In the genomic region with DNA sequence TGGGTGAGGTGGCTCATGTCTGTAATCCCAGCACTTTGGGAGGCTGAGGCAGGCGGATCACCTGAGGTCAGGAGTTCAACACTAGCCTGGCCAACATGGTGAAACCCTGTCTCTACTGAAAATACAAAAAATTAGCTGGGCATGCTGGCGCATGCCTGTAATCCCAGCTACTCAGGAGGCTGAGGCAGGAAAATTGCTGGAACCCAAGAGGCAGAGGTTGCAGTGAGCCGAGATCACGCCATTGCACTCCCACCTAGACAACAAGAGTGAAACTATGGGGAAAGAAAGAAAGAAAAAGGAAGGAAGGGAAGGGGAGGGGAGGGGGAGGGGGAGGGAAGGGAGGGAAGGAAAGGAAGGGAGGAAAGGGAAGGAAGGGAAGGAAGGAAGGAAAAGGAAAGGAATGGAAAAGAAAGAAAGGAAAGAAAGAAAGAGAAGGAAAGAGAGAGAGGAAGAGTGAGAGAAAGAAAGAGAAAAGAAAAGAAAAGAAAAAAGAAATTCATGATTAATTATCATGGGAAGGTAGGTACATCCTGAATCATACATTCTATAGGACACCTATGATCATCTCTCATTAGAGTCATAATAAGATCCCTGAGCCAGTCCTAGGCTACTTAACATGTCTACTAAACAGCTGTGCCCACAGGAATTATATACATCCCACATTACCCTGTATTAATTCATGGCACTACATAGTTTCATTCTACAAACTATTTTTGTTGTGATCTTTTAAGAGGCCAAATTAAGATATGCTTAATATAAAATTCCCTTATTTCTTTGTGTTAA, we compare ENCODE assay signal across 19 cellular contexts. TPM values are rescaled to one million over a fixed set of nuclear protein-coding genes. Genes with fewer than 3 reads are reported as not detected.
DNase-seq lines count a peak whose midpoint lies in the region; ATAC-seq and TF ChIP-seq lines count a peak whose summit lies in the region.
"Had no signal": no experiment of that assay in that cellular context is flagged by ENCODE, and none has a peak within 500 bp of the region (broad histone marks: within the 10 kb centered on the region; RNA-seq: fewer than 3 reads in every experiment).

No MANE protein-coding gene starts in this region.

- ATAC-seq in T-helper 17 cell (no peak), HG02588 (IDR thresholded peaks at IDR 0.05; ENCODE audit: unreplicated experiment) (no peak)
- no peak for ATAC-seq in stimulated activated naive CD8-positive, alpha-beta T cell treated with anti-CD3 and anti-CD28 coated beads, Interleukin-15, amount 100 ng/mL, for 72 hours
- ATAC-seq: HCT116, Panc1 had no signal

- H3K4me3 ChIP-seq in HEK293 (ENCODE audit: low read depth, low read length), result no peak overlapping the region
- H3K4me3 ChIP-seq in osteoblast (ENCODE audit: insufficient read depth, low read length), result no peak overlapping the region

- H3K36me3 ChIP-seq in HEK293 (ENCODE audit: control insufficient read depth in 2 of 2, insufficient read depth in 1 of 2, low read length in 2 of 2), result no peaks in the 10 kb centered on the region
- peaks cover under 1% of the 10 kb centered on the region for H3K36me3 ChIP-seq in osteoblast (ENCODE audit: insufficient read depth, low read length)

- H3K9me3 ChIP-seq in HEK293 (ENCODE audit: control insufficient read depth, insufficient read depth, low read depth, low read length), result no peaks in the 10 kb centered on the region
- no peaks in the 10 kb centered on the region for H3K9me3 ChIP-seq in T-helper 17 cell (ENCODE audit: control insufficient read depth, low read length, poor library complexity, severe bottlenecking)
- H3K9me3 ChIP-seq in osteoblast (ENCODE audit: low read depth, low read length), result no peaks in the 10 kb centered on the region

- no peaks in the 10 kb centered on the region for H3K9me3 Mint-ChIP-seq in stimulated activated naive CD8-positive, alpha-beta T cell treated with anti-CD3 and anti-CD28 coated beads, Interleukin-15, amount 100 ng/mL, for 72 hours

- H3K27ac ChIP-seq in HEK293 (ENCODE audit: extremely low read depth, low read depth, low read length), result no peak overlapping the region
- peak overlapping the region; percentile 27 for H3K27ac ChIP-seq in epithelial cell of prostate
- no peak overlapping the region for H3K27ac ChIP-seq in osteoblast (ENCODE audit: low read depth, low read length)

- peaks cover 64% of the 10 kb centered on the region for H4K20me1 ChIP-seq in osteoblast (ENCODE audit: insufficient read depth, low read length)

- H3K4me2 ChIP-seq in osteoblast (ENCODE audit: insufficient read depth, low read length), result peak overlapping the region; percentile 53

- H3K36me3 Mint-ChIP-seq in T-helper 17 cell (ENCODE audit: low read depth), result no peaks in the 10 kb centered on the region

- H3K27me3 Mint-ChIP-seq in T-helper 17 cell, result no peaks in the 10 kb centered on the region
- H3K27me3 Mint-ChIP-seq in stimulated activated naive CD8-positive, alpha-beta T cell treated with anti-CD3 and anti-CD28 coated beads, Interleukin-15, amount 100 ng/mL, for 72 hours, result no peaks in the 10 kb centered on the region
- H3K27me3 Mint-ChIP-seq: CD4-positive, alpha-beta T cell had no signal

- no peak for DNase-seq in T-helper 17 cell
- no peak for DNase-seq in epithelial cell of prostate (ENCODE audit: low read depth, low spot score)
- DNase-seq in osteoblast (ENCODE audit: insufficient read length, low spot score, missing footprints), result no peak
- DNase-seq in HuH-7.5 (ENCODE audit: low spot score), result no peak
- no peak for DNase-seq in stimulated activated naive CD8-positive, alpha-beta T cell treated with anti-CD3 and anti-CD28 coated beads, Interleukin-15, amount 100 ng/mL, for 72 hours
- DNase-seq in GM19238 (ENCODE audit: insufficient read length, low spot score), result no peak
- DNase-seq: ACHN; Calu3; CD4-positive, alpha-beta T cell; DMS79 treated with DMSO at 0.1 percent for 48 hours; KG1; NCI-H1092; NCI-H1694 treated with DMSO at 0.1 percent for 48 hours; NCI-H446 treated with DMSO at 0.1 percent for 48 hours; SHP77 treated with DMSO at 0.1 percent for 48 hours had no signal

- no peak overlapping the region for H3K4me3 Mint-ChIP-seq in T-helper 17 cell
- peak overlapping the region in 1 of 2 donors; percentile 24 for H3K4me3 Mint-ChIP-seq in stimulated activated naive CD8-positive, alpha-beta T cell treated with anti-CD3 and anti-CD28 coated beads, Interleukin-15, amount 100 ng/mL, for 72 hours
- H3K4me3 Mint-ChIP-seq: CD4-positive, alpha-beta T cell had no signal

- peaks cover 36% of the 10 kb centered on the region for H3K4me1 ChIP-seq in HEK293 (ENCODE audit: control insufficient read depth, insufficient read depth, low read length)
- peaks cover 16% of the 10 kb centered on the region for H3K4me1 ChIP-seq in osteoblast (ENCODE audit: insufficient read depth, low read length)

- POLR2A ChIA-PET in HEK293 (lab: Yijun Ruan, JAX), result no interaction called here

- H3K4me1 Mint-ChIP-seq in T-helper 17 cell, result peaks cover 22% of the 10 kb centered on the region
- peaks cover 25% of the 10 kb centered on the region for H3K4me1 Mint-ChIP-seq in stimulated activated naive CD8-positive, alpha-beta T cell treated with anti-CD3 and anti-CD28 coated beads, Interleukin-15, amount 100 ng/mL, for 72 hours

- H3K79me2 ChIP-seq in osteoblast (ENCODE audit: insufficient read depth, low read length), result peaks cover 90% of the 10 kb centered on the region

- CTCF ChIA-PET in HEK293 (lab: Yijun Ruan, JAX), result no interaction called here

- TF ChIP-seq CTCF in HEK293 (tag by site-specific recombination; IDR thresholded peaks at IDR 0.05), result no peak
- no peak for TF ChIP-seq CTCF in osteoblast (IDR thresholded peaks at IDR 0.05; ENCODE audit: extremely low read depth, low read depth, low read length)

- no peaks in the 10 kb centered on the region for H3K27me3 ChIP-seq in osteoblast (ENCODE audit: insufficient read depth, low read length)

- no peak overlapping the region for H2AFZ ChIP-seq in osteoblast (ENCODE audit: low read length)

- H3K27ac Mint-ChIP-seq in T-helper 17 cell, result peak overlapping the region; percentile 1
- H3K27ac Mint-ChIP-seq in stimulated activated naive CD8-positive, alpha-beta T cell treated with anti-CD3 and anti-CD28 coated beads, Interleukin-15, amount 100 ng/mL, for 72 hours, result no peak overlapping the region
- H3K27ac Mint-ChIP-seq: CD4-positive, alpha-beta T cell had no signal

TF ChIP-seq in HEK293, 187 proteins besides CTCF, POLR2A, EP300 and RAD21:
- no peak for TF ChIP-seq ZBTB6 (tag by site-specific recombination; IDR thresholded peaks at IDR 0.05)
- TF ChIP-seq ZNF311 (tag by site-specific recombination; IDR thresholded peaks at IDR 0.05; ENCODE audit: borderline replicate concordance), result no peak
- TF ChIP-seq OSR2 (tag by site-specific recombination; IDR thresholded peaks at IDR 0.05), result peak; percentile 68; the same call in 1 of the 2 replicates
- no peak for TF ChIP-seq ZBTB8A (tag by site-specific recombination; IDR thresholded peaks at IDR 0.05)
- TF ChIP-seq ZNF747 (tag by site-specific recombination; IDR thresholded peaks at IDR 0.05), result no peak
- no peak for TF ChIP-seq INSM2 (tag by site-specific recombination; IDR thresholded peaks at IDR 0.05)
- no peak for TF ChIP-seq ZNF157 (tag by site-specific recombination; IDR thresholded peaks at IDR 0.05)
- TF ChIP-seq IKZF3 (tag by site-specific recombination; IDR thresholded peaks at IDR 0.05), result 0 out of 2 replicates have a peak, but pooled peaks have one; percentile 40
- TF ChIP-seq, protein P1, sequence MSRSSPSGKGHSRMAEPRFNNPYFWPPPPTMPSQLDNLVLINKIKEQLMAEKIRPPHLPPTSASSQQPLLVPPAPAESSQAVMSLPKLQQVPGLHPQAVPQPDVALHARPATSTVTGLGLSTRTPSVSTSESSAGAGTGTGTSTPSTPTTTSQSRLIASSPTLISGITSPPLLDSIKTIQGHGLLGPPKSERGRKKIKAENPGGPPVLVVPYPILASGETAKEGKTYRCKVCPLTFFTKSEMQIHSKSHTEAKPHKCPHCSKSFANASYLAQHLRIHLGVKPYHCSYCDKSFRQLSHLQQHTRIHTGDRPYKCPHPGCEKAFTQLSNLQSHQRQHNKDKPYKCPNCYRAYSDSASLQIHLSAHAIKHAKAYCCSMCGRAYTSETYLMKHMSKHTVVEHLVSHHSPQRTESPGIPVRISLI (tag by site-specific recombination; IDR thresholded peaks at IDR 0.05), result peak; percentile 69
- TF ChIP-seq ZBTB17 (tag by site-specific recombination; IDR thresholded peaks at IDR 0.05), result 0 out of 2 replicates have a peak, but pooled peaks have one; percentile 19
- TF ChIP-seq ZEB2 (tag by site-specific recombination; IDR thresholded peaks at IDR 0.05), result peak; percentile 54; the same call in 1 of the 2 replicates
- TF ChIP-seq GLIS1 (tag by site-specific recombination; IDR thresholded peaks at IDR 0.05), result peak; percentile 29; the same call in 1 of the 2 replicates
- TF ChIP-seq ZNF366 (tag by site-specific recombination; conservative IDR thresholded peaks at IDR 0.05), result peak; percentile 76
- peak; percentile 98 for TF ChIP-seq PRDM1 (tag by site-specific recombination; IDR thresholded peaks at IDR 0.05)
- no peak for TF ChIP-seq ZNF624 (tag by site-specific recombination; IDR thresholded peaks at IDR 0.05)

RNA-seq across cellular contexts. Expression of gene CREBBP, which starts 40.9 kb away (rescaled TPM):
- 100 to 1,000 TPM; 158 to 173 TPM for total RNA-seq in T-helper 17 cell
- 28.2 and 30.9 TPM in 2 replicates for total RNA-seq in osteoblast
